Comparison of ENCODE assay signal across 20 cellular contexts in genomic region chr6:129494099-129494498, GRCh38.
A peak's percentile ranks its signal among the peaks of the same experiment; 100 is the strongest.
DNase-seq lines count a peak whose midpoint lies in the region; ATAC-seq and TF ChIP-seq lines count a peak whose summit lies in the region.
"Had no signal": no experiment of that assay in that cellular context is flagged by ENCODE, and none has a peak within 500 bp of the region (broad histone marks: within the 10 kb centered on the region; RNA-seq: fewer than 3 reads in every experiment).

No MANE protein-coding gene starts in this region.

- in situ Hi-C loops in mammary epithelial cell (cut with MboI; ENCODE audit: low sequenced_read_pairs in 2 of 2) = loop anchor here (25.0 kb wide), 1 partner anchor 243 kb away; no protein-coding TSS in a partner anchor

- H3K27me3 Mint-ChIP-seq in MCF 10A (ENCODE audit: insufficient read depth, unreplicated experiment) = no peaks in the 10 kb centered on the region
- H3K27me3 Mint-ChIP-seq: central memory CD8-positive, alpha-beta T cell had no signal

- dilution Hi-C loops in mammary epithelial cell (cut with HindIII; ENCODE audit: low sequenced_read_pairs) = no loop called here

- H3K4me2 ChIP-seq in mammary epithelial cell (ENCODE audit: insufficient read depth, low read depth, low read length) = peak overlapping the region; percentile 16
- H3K4me2 ChIP-seq: SK-N-SH had no signal

- H3K9me3 ChIP-seq in mammary epithelial cell (replicated peaks; ENCODE audit: insufficient read depth, low read length) (no peaks in the 10 kb centered on the region), RWPE2 (ENCODE audit: severe bottlenecking) (no peaks in the 10 kb centered on the region)
- H3K9me3 ChIP-seq: heart left ventricle, SK-N-SH had no signal

- H3K79me2 ChIP-seq in mammary epithelial cell (ENCODE audit: insufficient read depth, low read length) = no peaks in the 10 kb centered on the region

- DNase-seq in mammary epithelial cell = no peak
- no peak for DNase-seq in MCF 10A (ENCODE audit: unreplicated experiment)
- no peak for DNase-seq in RWPE2 (ENCODE audit: low spot score)
- DNase-seq in fibroblast of mammary gland (ENCODE audit: low read depth) = peak; percentile 34
- no peak for DNase-seq in DMS53 (lab: John Stamatoyannopoulos, UW)
- DNase-seq: activated CD4-positive, alpha-beta T cell treated with anti-CD3 and anti-CD28 coated beads, Interleukin-2, amount 50 U/mL, for 4 hours; activated gamma-delta T cell treated with Interleukin-2 at 50 U/mL for 16 hours; H9; heart left ventricle; naive thymus-derived CD8-positive, alpha-beta T cell; NCI-H1092 treated with DMSO at 0.1 percent for 48 hours; NCI-H187 treated with DMSO at 0.1 percent for 48 hours; RPMI8226; SK-N-SH; stimulated activated CD4-positive, alpha-beta T cell treated with anti-CD3 and anti-CD28 coated beads, Interleukin-2, amount 100 ng/mL, for 24 hours; WERI-Rb-1 had no signal

- POLR2A ChIA-PET in MCF 10A (lab: Yijun Ruan, JAX) = interaction anchor here (0.6 to 5.2 kb wide), 4 partner anchors 8 to 331 kb away, joined by 3 to 73 read pairs (median 4); no protein-coding TSS in a partner anchor

- H3K9ac ChIP-seq in mammary epithelial cell (ENCODE audit: insufficient read depth, low read length) = no peak overlapping the region
- H3K9ac ChIP-seq: SK-N-SH had no signal

- BruUV-seq in mammary epithelial cell (replicated peaks; lab: Mats Ljungman, UMichigan) (no TSS peak), MCF 10A (replicated peaks; lab: Mats Ljungman, UMichigan) (no TSS peak)

- H4K20me1 ChIP-seq in mammary epithelial cell (ENCODE audit: insufficient read depth, low read length) = no peaks in the 10 kb centered on the region

- no peaks in the 10 kb centered on the region for H3K9me3 Mint-ChIP-seq in MCF 10A (ENCODE audit: unreplicated experiment)
- H3K9me3 Mint-ChIP-seq: CD14-positive monocyte; central memory CD8-positive, alpha-beta T cell; H9; naive thymus-derived CD8-positive, alpha-beta T cell had no signal

- ATAC-seq in RWPE2 (ENCODE audit: low read depth) (no peak), HG02678 (IDR thresholded peaks at IDR 0.05; ENCODE audit: unreplicated experiment) (no peak)
- ATAC-seq in activated CD4-positive, CD25-positive, alpha-beta regulatory T cell treated with anti-CD3 and anti-CD28 coated beads, Interleukin-2, amount 50 U/mL, for 24 hours = no peak
- ATAC-seq: heart left ventricle; naive thymus-derived CD8-positive, alpha-beta T cell had no signal

- no peak overlapping the region for H2AFZ ChIP-seq in mammary epithelial cell (ENCODE audit: low read depth, low read length)

- peaks cover 69% of the 10 kb centered on the region for H3K4me1 ChIP-seq in mammary epithelial cell (ENCODE audit: insufficient read depth, low read length)
- H3K4me1 ChIP-seq in RWPE2 (ENCODE audit: insufficient read depth, poor library complexity, severe bottlenecking) = peaks cover 64% of the 10 kb centered on the region

- TF ChIP-seq CTCF in mammary epithelial cell (conservative IDR thresholded peaks at IDR 0.05 in 1 of 2, IDR thresholded peaks at IDR 0.05 in 1 of 2; ENCODE audit: extremely low read depth in 1 of 2, insufficient read depth in 1 of 2, low read depth in 1 of 2, low read length in 2 of 2) = no peak
- no peak for TF ChIP-seq CTCF in MCF 10A (IDR thresholded peaks at IDR 0.05; ENCODE audit: unreplicated experiment)
- no peak for TF ChIP-seq CTCF in RWPE2 (IDR thresholded peaks at IDR 0.05; ENCODE audit: poor library complexity, severe bottlenecking)
- no peak for TF ChIP-seq CTCF in fibroblast of mammary gland (conservative IDR thresholded peaks at IDR 0.05; ENCODE audit: control insufficient read depth, insufficient read depth, low read depth, low read length)

- H3K4me3 ChIP-seq in mammary epithelial cell (replicated peaks in 1 of 3; ENCODE audit: insufficient read depth in 1 of 3, low read depth in 2 of 3, low read length in 3 of 3) (no peak overlapping the region), RWPE2 (ENCODE audit: severe bottlenecking) (no peak overlapping the region), fibroblast of mammary gland (ENCODE audit: control insufficient read depth, low read depth, low read length) (no peak overlapping the region)
- H3K4me3 ChIP-seq: heart left ventricle had no signal

- H3K4me1 Mint-ChIP-seq in MCF 10A (ENCODE audit: insufficient read depth, unreplicated experiment) = peaks cover 44% of the 10 kb centered on the region

- no peak overlapping the region for H3K4me3 Mint-ChIP-seq in MCF 10A (ENCODE audit: unreplicated experiment)
- H3K4me3 Mint-ChIP-seq: CD14-positive monocyte; central memory CD8-positive, alpha-beta T cell; H9; naive thymus-derived CD8-positive, alpha-beta T cell had no signal

- CTCF ChIA-PET in mammary epithelial cell (lab: Charles Lee; ENCODE audit: low non-redundant PET) = no interaction called here
- CTCF ChIA-PET in MCF 10A (lab: Yijun Ruan, JAX) = interaction anchor here (0.6 to 2.1 kb wide), 5 partner anchors 25 to 528 kb away, joined by 3 to 5 read pairs (median 4); no protein-coding TSS in a partner anchor

- H3K27me3 ChIP-seq in mammary epithelial cell (ENCODE audit: insufficient read depth, low read length) (no peaks in the 10 kb centered on the region), RWPE2 (ENCODE audit: insufficient read depth, poor library complexity, severe bottlenecking) (no peaks in the 10 kb centered on the region)
- H3K27me3 ChIP-seq: heart left ventricle had no signal

- 77% methylated on average over 2 of the region's 2 CpGs for WGBS in mammary epithelial cell (ENCODE audit: low coverage, missing lambda C conversion rate)

- no peak overlapping the region for H3K27ac Mint-ChIP-seq in MCF 10A (ENCODE audit: low read depth, unreplicated experiment)
- H3K27ac Mint-ChIP-seq: CD14-positive monocyte, H9 had no signal

- H3K27ac ChIP-seq in mammary epithelial cell (ENCODE audit: insufficient read depth, low read depth, low read length) (peak overlapping the region; percentile 100), RWPE2 (ENCODE audit: poor library complexity, severe bottlenecking) (peak overlapping the region; percentile 99)
- H3K27ac ChIP-seq: WERI-Rb-1 had no signal

- no peaks in the 10 kb centered on the region for H3K36me3 Mint-ChIP-seq in MCF 10A (ENCODE audit: insufficient read depth, unreplicated experiment)
- H3K36me3 Mint-ChIP-seq: naive thymus-derived CD8-positive, alpha-beta T cell had no signal

- intact Hi-C loops in mammary epithelial cell (cut with micrococcal nuclease) = no loop called here
- intact Hi-C loops in MCF 10A (cut with micrococcal nuclease) = loop anchor here (10.0 kb wide), 1 partner anchor 181 kb away; no protein-coding TSS in a partner anchor

- H3K36me3 ChIP-seq in mammary epithelial cell (ENCODE audit: insufficient read depth, low read length) (no peaks in the 10 kb centered on the region), RWPE2 (ENCODE audit: low read depth) (no peaks in the 10 kb centered on the region)
- H3K36me3 ChIP-seq: WERI-Rb-1 had no signal
